ENCODE assay signal across 7 cellular contexts in genomic region chr3:158408518-158408897, GRCh38.
DNase-seq lines count a peak whose midpoint lies in the region; ATAC-seq, FAIRE-seq and TF ChIP-seq lines count a peak whose summit lies in the region.
"Not testable (repeated sequence)": the region's sequence is repeated elsewhere in the genome, so short reads cannot be mapped to it uniquely, and the experiment has no call there.

No MANE protein-coding gene starts in this region.

- not testable (repeated sequence) for H2AFZ ChIP-seq in smooth muscle cell (ENCODE audit: low read depth)

- not testable (repeated sequence) for H3K9ac ChIP-seq in smooth muscle cell (ENCODE audit: low read depth)

- H3K79me2 ChIP-seq in smooth muscle cell (ENCODE audit: low read depth), result not testable (repeated sequence)

- peak; percentile 69 for FAIRE-seq in endometrium (lab: Jason Lieb, UNC)

- peak; percentile 77 for ATAC-seq in SK-N-SH treated with all-trans-retinoic acid at 6 μM for 48 hours

- H4K20me1 ChIP-seq in smooth muscle cell (ENCODE audit: low read depth), result not testable (repeated sequence)

- not testable (repeated sequence) for H3K36me3 ChIP-seq in BE2C; smooth muscle cell (ENCODE audit: low read depth)

- H3K27ac ChIP-seq in smooth muscle cell (ENCODE audit: low read depth), result peak overlapping the region; percentile 13

- WGBS in smooth muscle cell (ENCODE audit: low lambda C conversion rate), result 41% methylated on average over 5 of the region's 5 CpGs

- peak overlapping the region; percentile 47 for H3K4me2 ChIP-seq in smooth muscle cell

- H3K4me1 ChIP-seq in BE2C (peaks cover 47% of the 10 kb centered on the region), smooth muscle cell (ENCODE audit: low read depth) (peaks cover 12% of the 10 kb centered on the region)

- not testable (repeated sequence) for H3F3A ChIP-seq in smooth muscle cell (ENCODE audit: low read depth)

- DNase-seq in BE2C, result peak; percentile 61
- peak; percentile 16 for DNase-seq in HFF-Myc (ENCODE audit: extremely low read depth, low read depth)
- peak; percentile 50 for DNase-seq in fibroblast of peridontal ligament (ENCODE audit: extremely low read depth)
- peak; percentile 28 to 68 for DNase-seq in foreskin fibroblast
- not testable (repeated sequence) for DNase-seq in smooth muscle cell (lab: John Stamatoyannopoulos, UW; ENCODE audit: unreplicated experiment)

- TF ChIP-seq CTCF in BE2C (IDR thresholded peaks at IDR 0.05; ENCODE audit: low read depth, low read length); HFF-Myc (IDR thresholded peaks at IDR 0.05; ENCODE audit: low read depth, low read length, missing control alignments); foreskin fibroblast (IDR thresholded peaks at IDR 0.05; ENCODE audit: low read depth, low read length); smooth muscle cell (IDR thresholded peaks at IDR 0.05; ENCODE audit: borderline replicate concordance, insufficient read depth, poor library complexity, severe bottlenecking): not testable (repeated sequence)

- not testable (repeated sequence) for H3K4me3 ChIP-seq in BE2C (ENCODE audit: low read depth, low read length); HFF-Myc (replicated peaks; ENCODE audit: low read depth, low read length); foreskin fibroblast (ENCODE audit: low read depth in 1 of 2, low read length in 2 of 2); smooth muscle cell

- H3K27me3 ChIP-seq in BE2C; smooth muscle cell (ENCODE audit: low read depth): not testable (repeated sequence)

- H3K9me3 ChIP-seq in BE2C; smooth muscle cell (replicated peaks; ENCODE audit: low read depth): not testable (repeated sequence)

TF ChIP-seq in SK-N-SH treated with all-trans-retinoic acid at 6 μM for 48 hours, 23 proteins besides CTCF, POLR2A, EP300 and RAD21:
- TF ChIP-seq TCF4 (CRISPR knock-in tag; IDR thresholded peaks at IDR 0.05; ENCODE audit: borderline replicate concordance) (peak; percentile 88), TSHZ2 (CRISPR knock-in tag; IDR thresholded peaks at IDR 0.05) (peak; percentile 71; the same call in 1 of the 2 replicates)
TF ChIP-seq in SK-N-SH treated with all-trans-retinoic acid at 6 μM for 48 hours: peak in this region for 2; not testable (repeated sequence) for 21.
